ENCODE assay signal across 23 cellular contexts in genomic region chr5:39353714-39354399, GRCh38. TPM values are rescaled to one million over a fixed set of nuclear protein-coding genes. Genes with fewer than 3 reads are reported as not detected.
"Had no signal": no experiment of that assay in that cellular context is flagged by ENCODE, and none has a peak within 500 bp of the region (broad histone marks: within the 10 kb centered on the region; RNA-seq: fewer than 3 reads in every experiment).

No MANE protein-coding gene starts in this region.

- H3K4me1 Mint-ChIP-seq: naive thymus-derived CD4-positive, alpha-beta T cell; neural progenitor cell had no signal

- H3K9me3 Mint-ChIP-seq: neural progenitor cell had no signal

- H3K9me3 ChIP-seq: right lobe of liver, thyroid gland had no signal

- H3K4me3 Mint-ChIP-seq: effector memory CD8-positive, alpha-beta T cell; naive thymus-derived CD4-positive, alpha-beta T cell; nephron; neural progenitor cell had no signal

- H3K4me1 ChIP-seq: neural progenitor cell, parathyroid adenoma, stomach, thyroid gland had no signal

- H3K27me3 ChIP-seq: esophagus muscularis mucosa, neural progenitor cell, right lobe of liver, stomach, thyroid gland had no signal

- H3K27ac Mint-ChIP-seq: effector memory CD8-positive, alpha-beta T cell; naive thymus-derived CD4-positive, alpha-beta T cell; nephron; neural progenitor cell; progenitor cell of endocrine pancreas had no signal

- H3K27me3 Mint-ChIP-seq: effector memory CD8-positive, alpha-beta T cell; naive thymus-derived CD4-positive, alpha-beta T cell; progenitor cell of endocrine pancreas had no signal

- H3K27ac ChIP-seq: coronary artery, esophagus muscularis mucosa, neural progenitor cell, parathyroid adenoma, right lobe of liver, stomach, thyroid gland had no signal

- H3K36me3 ChIP-seq: esophagus muscularis mucosa, neural progenitor cell, stomach, thyroid gland had no signal

- FAIRE-seq: endometrium, frontal cortex, kidney, small intestine had no signal

- DNase-seq: effector memory CD8-positive, alpha-beta T cell; kidney; mesendoderm; midbrain; naive thymus-derived CD4-positive, alpha-beta T cell; right lobe of liver; small intestine; stimulated activated CD4-positive, alpha-beta T cell treated with anti-CD3 and anti-CD28 coated beads, Interleukin-15, amount 100 ng/mL, for 24 hours; stimulated activated CD4-positive, alpha-beta T cell treated with anti-CD3 and anti-CD28 coated beads, Interleukin-2, amount 100 ng/mL, for 48 hours; stimulated activated naive CD4-positive, alpha-beta T cell treated with Interleukin-2 at 50 U/mL for 16 hours; stomach; thyroid gland had no signal

- ATAC-seq: effector memory CD8-positive, alpha-beta T cell; naive thymus-derived CD4-positive, alpha-beta T cell had no signal

- H3K36me3 Mint-ChIP-seq: neural progenitor cell had no signal

- H3K4me3 ChIP-seq: coronary artery, esophagus muscularis mucosa, neural progenitor cell, right lobe of liver, stomach, thyroid gland had no signal

RNA-seq across cellular contexts. Expression of gene C9, which starts 10.4 kb away (rescaled TPM):
- total RNA-seq: epithelial cell of proximal tubule; esophagus muscularis mucosa; naive thymus-derived CD4-positive, alpha-beta T cell; progenitor cell of endocrine pancreas; stomach; temporal lobe; thyroid gland; urinary bladder had no signal
- polyA plus RNA-seq: naive thymus-derived CD4-positive, alpha-beta T cell; small intestine; stomach had no signal
